Comparison of ENCODE assay signal across 8 cellular contexts in genomic region chr20:50286609-50287008, GRCh38.
DNase-seq lines count a peak whose midpoint lies in the region; ATAC-seq and TF ChIP-seq lines count a peak whose summit lies in the region.

No MANE protein-coding gene starts in this region.

- H3K27me3 ChIP-seq in left lung: no peaks in the 10 kb centered on the region
- no peaks in the 10 kb centered on the region for H3K27me3 ChIP-seq in vagina

- DNase-seq in activated naive CD4-positive, alpha-beta T cell treated with Interleukin-2 at 50 U/mL for 16 hours: peak; percentile 14
- DNase-seq in activated naive CD4-positive, alpha-beta T cell treated with anti-CD3 and anti-CD28 coated beads, Interleukin-2, amount 50 U/mL, for 16 hours: no peak
- DNase-seq in amniotic stem cell (lab: John Stamatoyannopoulos, UW): peak; percentile 61
- DNase-seq in left lung: peak in 1 of 2 donors; percentile 62
- DNase-seq in vagina (ENCODE audit: extremely low spot score in 2 of 2): peak in 1 of 2 donors; percentile 96
- no peak for DNase-seq in MV-4-11 (lab: John Stamatoyannopoulos, UW)
- DNase-seq in NCI-H2081 treated with DMSO at 0.1 percent for 48 hours (lab: John Stamatoyannopoulos, UW): no peak

- peak in 1 of 2 donors; percentile 34 for TF ChIP-seq POLR2A in vagina (IDR thresholded peaks at IDR 0.05)

- H3K36me3 ChIP-seq in left lung: no peaks in the 10 kb centered on the region
- no peaks in the 10 kb centered on the region for H3K36me3 ChIP-seq in vagina

- ATAC-seq in left lung (peak; percentile 25), HG03342 (IDR thresholded peaks at IDR 0.05; ENCODE audit: unreplicated experiment) (no peak)

- intact Hi-C loops in left lung (cut with DNase I) (no loop called here), vagina (cut with DNase I) (no loop called here)

- TF ChIP-seq CTCF in left lung (IDR thresholded peaks at IDR 0.05): no peak
- no peak for TF ChIP-seq CTCF in vagina (IDR thresholded peaks at IDR 0.05)

- H3K4me1 ChIP-seq in left lung: peaks cover 13 to 64% of the 10 kb centered on the region in 2 donors
- peaks cover 64% of the 10 kb centered on the region for H3K4me1 ChIP-seq in vagina

- no peaks in the 10 kb centered on the region for H3K9me3 ChIP-seq in left lung
- no peaks in the 10 kb centered on the region for H3K9me3 ChIP-seq in vagina

- no peak overlapping the region for H3K4me3 ChIP-seq in left lung
- H3K4me3 ChIP-seq in vagina: no peak overlapping the region

- H3K27ac ChIP-seq in left lung (peak overlapping the region; percentile 79 to 89), vagina (peak overlapping the region; percentile 95)

Comparison
In these comparisons a context has a peak if more than half of its experiments do, and no peak if none do; other contexts are left out.
1. DNase-seq: peak in activated naive CD4-positive, alpha-beta T cell treated with Interleukin-2 at 50 U/mL for 16 hours (single experiment) and amniotic stem cell (single experiment); none in activated naive CD4-positive, alpha-beta T cell treated with anti-CD3 and anti-CD28 coated beads, Interleukin-2, amount 50 U/mL, for 16 hours (single experiment), MV-4-11 (single experiment) and NCI-H2081 treated with DMSO at 0.1 percent for 48 hours (single experiment).